ENCODE assay signal across 15 cellular contexts in genomic region chr6:113461153-113461897, GRCh38.
DNase-seq lines count a peak whose midpoint lies in the region; ATAC-seq and TF ChIP-seq lines count a peak whose summit lies in the region.
"Had no signal": no experiment of that assay in that cellular context is flagged by ENCODE, and none has a peak within 500 bp of the region (broad histone marks: within the 10 kb centered on the region; RNA-seq: fewer than 3 reads in every experiment).

No MANE protein-coding gene starts in this region.

- no CpG with 5 or more reads among the region's 4 CpGs for WGBS in mesendoderm (ENCODE audit: extremely low coverage, insufficient coverage, low lambda C conversion rate)

- H3K9me3 Mint-ChIP-seq in CD4-positive, alpha-beta T cell: no peaks in the 10 kb centered on the region
- H3K9me3 Mint-ChIP-seq in CD8-positive, alpha-beta memory T cell: peaks cover 0 to 4% (median 0%) of the 10 kb centered on the region in 5 donors
- H3K9me3 Mint-ChIP-seq: activated T-helper 2 cell treated with anti-CD3 and anti-CD28 coated beads, Interferon-gamma antibody, Interleukin-2, Interleukin-4, amounts not matched to agents 10 μg/mL and 5 μg/mL and 100 μg/mL, durations not matched to agents 14 hours and 24 hours and 36 hours had no signal

- H3K4me1 ChIP-seq in DOHH2 (ENCODE audit: control insufficient read depth, low read length): no peaks in the 10 kb centered on the region
- no peaks in the 10 kb centered on the region for H3K4me1 ChIP-seq in mesendoderm (ENCODE audit: control insufficient read depth, low read depth, low read length)
- H3K4me1 ChIP-seq in CD8-positive, alpha-beta memory T cell (ENCODE audit: insufficient read depth, low read length): no peaks in the 10 kb centered on the region

- no peak overlapping the region for H3K4me2 ChIP-seq in DOHH2 (ENCODE audit: low read length)
- H3K4me2 ChIP-seq in mesendoderm (ENCODE audit: low read length): no peak overlapping the region

- H2BK5ac ChIP-seq in mesendoderm (ENCODE audit: low read length): no peak overlapping the region

- no peak overlapping the region for H2BK15ac ChIP-seq in mesendoderm (replicated peaks; ENCODE audit: low read depth)

- in situ Hi-C loops in astrocyte of the cerebellum (cut with HindIII; ENCODE audit: low sequenced_read_pairs): no loop called here

- TF ChIP-seq CTCF in DOHH2 (IDR thresholded peaks at IDR 0.05; ENCODE audit: low read depth, low read length, poor library complexity, severe bottlenecking) (peak; percentile 46), astrocyte of the cerebellum (IDR thresholded peaks at IDR 0.05; ENCODE audit: low read depth, low read length, missing control alignments) (peak; percentile 37)
- no peak for TF ChIP-seq CTCF in CD4-positive, alpha-beta T cell (IDR thresholded peaks at IDR 0.05)

- no peak overlapping the region for H3K4me3 Mint-ChIP-seq in CD4-positive, alpha-beta T cell
- no peak overlapping the region for H3K4me3 Mint-ChIP-seq in CD8-positive, alpha-beta memory T cell

- H3K27ac ChIP-seq in DOHH2 (ENCODE audit: low read depth, low read length) (no peak overlapping the region), mesendoderm (ENCODE audit: low read depth, low read length) (no peak overlapping the region)
- H3K27ac ChIP-seq in CD4-positive, alpha-beta T cell (ENCODE audit: low read depth, low read length): no peak overlapping the region
- no peak overlapping the region for H3K27ac ChIP-seq in CD8-positive, alpha-beta memory T cell (ENCODE audit: low read depth, low read length)
- H3K27ac ChIP-seq: RWPE1, skin epidermis had no signal

- H3K36me3 ChIP-seq in DOHH2 (ENCODE audit: control insufficient read depth, low read length): no peaks in the 10 kb centered on the region
- no peaks in the 10 kb centered on the region for H3K36me3 ChIP-seq in mesendoderm (ENCODE audit: control insufficient read depth, insufficient read depth, low read length)
- H3K36me3 ChIP-seq in CD8-positive, alpha-beta memory T cell (ENCODE audit: insufficient read depth, low read length): no peaks in the 10 kb centered on the region
- H3K36me3 ChIP-seq: heart right ventricle had no signal

- H3K79me2 ChIP-seq in DOHH2 (ENCODE audit: control insufficient read depth, low read length) (no peaks in the 10 kb centered on the region), mesendoderm (ENCODE audit: control insufficient read depth, insufficient read depth, low read length) (no peaks in the 10 kb centered on the region)

- H3K4me3 ChIP-seq in DOHH2 (ENCODE audit: low read length) (no peak overlapping the region), astrocyte of the cerebellum (ENCODE audit: low read depth, low read length) (no peak overlapping the region), mesendoderm (ENCODE audit: low read length) (no peak overlapping the region)
- H3K4me3 ChIP-seq in CD8-positive, alpha-beta memory T cell (ENCODE audit: low read length): no peak overlapping the region
- H3K4me3 ChIP-seq: heart right ventricle, mucosa of descending colon, skin epidermis had no signal

- no peaks in the 10 kb centered on the region for H3F3A ChIP-seq in DOHH2 (ENCODE audit: control insufficient read depth, insufficient read depth)

- H2AK5ac ChIP-seq in mesendoderm (ENCODE audit: low read length): no peak overlapping the region

- H3K23ac ChIP-seq in mesendoderm (ENCODE audit: low read length): no peak overlapping the region

- no peaks in the 10 kb centered on the region for H3K9me3 ChIP-seq in DOHH2 (ENCODE audit: control insufficient read depth, insufficient read depth, low read length)
- no peaks in the 10 kb centered on the region for H3K9me3 ChIP-seq in CD4-positive, alpha-beta T cell (ENCODE audit: control insufficient read depth, low read length)
- H3K9me3 ChIP-seq in CD8-positive, alpha-beta memory T cell (ENCODE audit: low read length): no peaks in the 10 kb centered on the region
- H3K9me3 ChIP-seq: heart right ventricle, mucosa of descending colon had no signal

- CTCF ChIA-PET in CD4-positive, alpha-beta T cell (lab: Charles Lee): interaction anchor here (0.5 kb wide), 1 partner anchor 183 kb away, joined by 3 read pairs; no protein-coding TSS in a partner anchor
- CTCF ChIA-PET in CD8-positive, alpha-beta memory T cell (lab: Charles Lee): no interaction called here

- no peak overlapping the region for H3K4ac ChIP-seq in mesendoderm (ENCODE audit: low read depth, low read length)

- no peak overlapping the region for H3K56ac ChIP-seq in mesendoderm (ENCODE audit: low read length)

- H3K27me3 Mint-ChIP-seq in CD4-positive, alpha-beta T cell: peaks cover 4% of the 10 kb centered on the region
- peaks cover 0 to 3% of the 10 kb centered on the region in 2 donors for H3K27me3 Mint-ChIP-seq in CD8-positive, alpha-beta memory T cell

- H3K79me1 ChIP-seq in mesendoderm (ENCODE audit: low read length): no peaks in the 10 kb centered on the region

- H3K9me2 ChIP-seq in DOHH2 (replicated peaks; ENCODE audit: control insufficient read depth, low read length): no peaks in the 10 kb centered on the region

- H2BK120ac ChIP-seq in mesendoderm (ENCODE audit: low read depth, low read length): no peak overlapping the region

- no peaks in the 10 kb centered on the region for H3K36me3 Mint-ChIP-seq in CD4-positive, alpha-beta T cell (ENCODE audit: low read depth)
- H3K36me3 Mint-ChIP-seq in CD8-positive, alpha-beta memory T cell: no peaks in the 10 kb centered on the region

- H3K18ac ChIP-seq in mesendoderm (ENCODE audit: low read length): no peak overlapping the region

- peak; percentile 22 for DNase-seq in HT-29 (ENCODE audit: low spot score)
- no peak for DNase-seq in astrocyte of the cerebellum (ENCODE audit: low read depth)
- DNase-seq in mesendoderm: peak; percentile 21
- DNase-seq in midbrain (lab: John Stamatoyannopoulos, UW): no peak
- no peak for DNase-seq in GM03348 (ENCODE audit: low spot score)
- no peak for DNase-seq in CD4-positive, alpha-beta T cell
- no peak for DNase-seq in CD8-positive, alpha-beta memory T cell
- DNase-seq: activated CD4-positive, CD25-positive, alpha-beta regulatory T cell; DMS79 treated with DMSO at 0.1 percent for 48 hours; heart right ventricle; mucosa of descending colon had no signal

- H3K4me1 Mint-ChIP-seq in CD4-positive, alpha-beta T cell (ENCODE audit: low read depth): no peaks in the 10 kb centered on the region
- no peaks in the 10 kb centered on the region for H3K4me1 Mint-ChIP-seq in CD8-positive, alpha-beta memory T cell

- no peak overlapping the region for H4K8ac ChIP-seq in mesendoderm (ENCODE audit: low read depth, low read length)

- H4K20me1 ChIP-seq in DOHH2 (ENCODE audit: control insufficient read depth, insufficient read depth, low read depth, low read length): no peaks in the 10 kb centered on the region

- H3K9ac ChIP-seq in mesendoderm (ENCODE audit: low read length): no peak overlapping the region

- no peak overlapping the region for H3K27ac Mint-ChIP-seq in CD4-positive, alpha-beta T cell
- H3K27ac Mint-ChIP-seq in CD8-positive, alpha-beta memory T cell: peak overlapping the region in 1 of 8 donors; percentile 54
- H3K27ac Mint-ChIP-seq: activated T-helper 2 cell treated with anti-CD3 and anti-CD28 coated beads, Interferon-gamma antibody, Interleukin-2, Interleukin-4, amounts not matched to agents 10 μg/mL and 5 μg/mL and 100 μg/mL, durations not matched to agents 14 hours and 24 hours and 36 hours had no signal

- ATAC-seq in CD4-positive, alpha-beta T cell (ENCODE audit: poor library complexity): no peak
- ATAC-seq: mucosa of descending colon had no signal

- intact Hi-C loops in CD4-positive, alpha-beta T cell (cut with DNase I, micrococcal nuclease): no loop called here

- no peaks in the 10 kb centered on the region for H3K27me3 ChIP-seq in DOHH2 (ENCODE audit: control insufficient read depth, low read length)
- no peaks in the 10 kb centered on the region for H3K27me3 ChIP-seq in mesendoderm (ENCODE audit: insufficient read depth, low read length, poor library complexity)
- no peaks in the 10 kb centered on the region for H3K27me3 ChIP-seq in CD4-positive, alpha-beta T cell (ENCODE audit: control insufficient read depth, insufficient read depth, low read length)
- no peaks in the 10 kb centered on the region for H3K27me3 ChIP-seq in CD8-positive, alpha-beta memory T cell (ENCODE audit: insufficient read depth, low read length, poor library complexity, severe bottlenecking)
- H3K27me3 ChIP-seq: heart right ventricle had no signal

- POLR2A ChIA-PET in CD4-positive, alpha-beta T cell (lab: Charles Lee): no interaction called here
- POLR2A ChIA-PET in CD8-positive, alpha-beta memory T cell (lab: Charles Lee): no interaction called here

- H4K5ac ChIP-seq in mesendoderm (ENCODE audit: low read length): no peak overlapping the region

Comparison
In these comparisons a context has a peak if more than half of its experiments do, and no peak if none do; other contexts are left out.
1. DNase-seq: peak in HT-29 (single experiment) and mesendoderm (single experiment); none in astrocyte of the cerebellum (single experiment), midbrain (single experiment), GM03348 (single experiment), CD4-positive, alpha-beta T cell (0 of 10) and CD8-positive, alpha-beta memory T cell (0 of 5).